9 cellular contexts compared by ENCODE assay signal in the genomic region with DNA sequence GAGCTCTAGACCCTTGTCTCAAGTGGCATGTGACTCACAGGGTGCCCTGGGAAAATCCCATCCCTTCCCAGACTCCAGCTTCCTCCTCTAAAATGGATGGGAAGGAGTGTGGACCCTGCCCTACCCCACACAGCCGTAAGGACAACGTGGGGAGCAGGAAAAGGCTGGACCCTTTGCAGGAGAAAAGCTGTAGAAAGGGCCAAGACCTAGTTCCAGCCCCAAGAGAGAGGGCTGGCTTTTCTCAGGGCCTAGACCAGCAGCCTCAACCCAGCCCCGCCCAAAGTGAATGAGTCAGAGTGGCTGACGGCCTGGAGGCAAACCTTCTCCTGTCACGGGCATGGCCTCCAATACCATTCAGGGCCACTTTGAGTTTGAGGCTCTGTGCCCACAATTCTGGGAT. TPM values are rescaled to one million over a fixed set of nuclear protein-coding genes. Genes with fewer than 3 reads are reported as not detected.
DNase-seq lines count a peak whose midpoint lies in the region; ATAC-seq and TF ChIP-seq lines count a peak whose summit lies in the region.
"Had no signal": no experiment of that assay in that cellular context is flagged by ENCODE, and none has a peak within 500 bp of the region (broad histone marks: within the 10 kb centered on the region; RNA-seq: fewer than 3 reads in every experiment).

No MANE protein-coding gene starts in this region.

- H4K20me1 ChIP-seq in PC-9 (ENCODE audit: insufficient read depth), result no peaks in the 10 kb centered on the region

- H3K27ac ChIP-seq in PC-9, result peak overlapping the region; percentile 98
- H3K27ac ChIP-seq: KMS-11 had no signal

- TSS peak; percentile 23 for BruUV-seq in PC-9 (replicated peaks; lab: Mats Ljungman, UMichigan)

- CTCF ChIA-PET in PC-9 (lab: Charles Lee), result interaction anchor here (0.6 kb wide), 1 partner anchor 17 kb away, joined by 6 read pairs; no protein-coding TSS in a partner anchor
- CTCF ChIA-PET in activated naive CD4-positive, alpha-beta T cell treated with anti-CD3 and anti-CD28 coated beads for 36 hours (lab: Charles Lee), result interaction anchor here (0.6 to 2.9 kb wide), 5 partner anchors 24 to 97 kb away, joined by 3 to 9 read pairs (median 3); no protein-coding TSS in a partner anchor

- H3K27me3 ChIP-seq in PC-9 (ENCODE audit: insufficient read depth, low read depth), result no peaks in the 10 kb centered on the region

- H3F3A ChIP-seq in PC-9 (ENCODE audit: insufficient read depth, low read depth), result peaks cover 55% of the 10 kb centered on the region

- no peaks in the 10 kb centered on the region for H3K9me2 ChIP-seq in PC-9 (ENCODE audit: insufficient read depth)

- no peaks in the 10 kb centered on the region for H3K27me3 Mint-ChIP-seq in activated naive CD4-positive, alpha-beta T cell treated with anti-CD3 and anti-CD28 coated beads for 36 hours (ENCODE audit: low read depth)

- ATAC-seq in HG02678 (IDR thresholded peaks at IDR 0.05; ENCODE audit: unreplicated experiment) (peak; percentile 58), HG03108 (IDR thresholded peaks at IDR 0.05; ENCODE audit: unreplicated experiment) (no peak)

- peak overlapping the region; percentile 36 for H3K4me3 Mint-ChIP-seq in activated naive CD4-positive, alpha-beta T cell treated with anti-CD3 and anti-CD28 coated beads for 36 hours

- H3K4me1 ChIP-seq in PC-9 (replicated peaks; ENCODE audit: insufficient read depth), result peaks cover 93% of the 10 kb centered on the region

- peak overlapping the region; percentile 95 for H3K4me2 ChIP-seq in PC-9
- H3K4me2 ChIP-seq: KMS-11 had no signal

- peak overlapping the region; percentile 25 for H3K27ac Mint-ChIP-seq in activated naive CD4-positive, alpha-beta T cell treated with anti-CD3 and anti-CD28 coated beads for 36 hours

- H3K4me3 ChIP-seq in PC-9, result peak overlapping the region; percentile 76; the same call in 1 of the 2 replicates

- POLR2A ChIA-PET in PC-9 (lab: Charles Lee; ENCODE audit: unreplicated experiment), result no interaction called here

- intact Hi-C loops in PC-9 (cut with micrococcal nuclease; ENCODE audit: unreplicated experiment), result loop anchor here (5.0 to 10.0 kb wide), 5 partner anchors 226 to 946 kb away; no protein-coding TSS in a partner anchor
- intact Hi-C loops in activated naive CD4-positive, alpha-beta T cell treated with anti-CD3 and anti-CD28 coated beads for 36 hours (cut with micrococcal nuclease), result loop anchor here (1.0 kb wide), 1 partner anchor 22 kb away; no protein-coding TSS in a partner anchor

- peaks cover 49% of the 10 kb centered on the region for H3K79me2 ChIP-seq in PC-9 (ENCODE audit: low read depth)

- TF ChIP-seq CTCF in PC-9 (conservative IDR thresholded peaks at IDR 0.05), result no peak

- H3K9me3 Mint-ChIP-seq in activated naive CD4-positive, alpha-beta T cell treated with anti-CD3 and anti-CD28 coated beads for 36 hours, result no peaks in the 10 kb centered on the region

- H2AFZ ChIP-seq in PC-9, result no peak overlapping the region

- peaks cover 10% of the 10 kb centered on the region; the same call in 1 of the 2 replicates for H3K36me3 ChIP-seq in PC-9 (ENCODE audit: low read depth)

- DNase-seq in ELF-1 (ENCODE audit: low read depth, low spot score), result peak; percentile 65
- DNase-seq in PC-9, result peak; percentile 87 to 88
- DNase-seq in activated naive CD4-positive, alpha-beta T cell treated with anti-CD3 and anti-CD28 coated beads for 36 hours, result peak; percentile 89
- peak; percentile 94 for DNase-seq in islet precursor cell
- DNase-seq in stimulated activated CD8-positive, alpha-beta memory T cell treated with anti-CD3 and anti-CD28 coated beads, Interleukin-2, amount 100 ng/mL, for 48 hours (ENCODE audit: low read depth in 2 of 2), result peak; percentile 56 to 62
- DNase-seq in OCI-M2 (lab: John Stamatoyannopoulos, UW; ENCODE audit: unreplicated experiment), result no peak

- no peaks in the 10 kb centered on the region for H3K36me3 Mint-ChIP-seq in activated naive CD4-positive, alpha-beta T cell treated with anti-CD3 and anti-CD28 coated beads for 36 hours (ENCODE audit: low read depth)

- peaks cover 50% of the 10 kb centered on the region for H3K4me1 Mint-ChIP-seq in activated naive CD4-positive, alpha-beta T cell treated with anti-CD3 and anti-CD28 coated beads for 36 hours (ENCODE audit: low read depth)

- H3K9me3 ChIP-seq in PC-9 (ENCODE audit: insufficient read depth, low read depth), result no peaks in the 10 kb centered on the region

RNA-seq across cellular contexts. Expression of a gene that starts 1.1 kb away (rescaled TPM):
- total RNA-seq in PC-9 (2021), result 90.0 and 142 TPM in 2 replicates
- total RNA-seq in activated naive CD4-positive, alpha-beta T cell treated with anti-CD3 and anti-CD28 coated beads for 36 hours, result 10 to 100 TPM; 11.8 to 13.0 TPM

RNA-seq across cellular contexts. Expression of a gene that starts 24.1 kb away (rescaled TPM):
- total RNA-seq in PC-9 (2021), result 2.4 and 4.9 TPM in 2 replicates
- total RNA-seq in activated naive CD4-positive, alpha-beta T cell treated with anti-CD3 and anti-CD28 coated beads for 36 hours, result 100 to 1,000 TPM; 138 to 139 TPM

RNA-seq across cellular contexts. Expression of a gene that starts 53.5 kb away (rescaled TPM):
- total RNA-seq in PC-9 (2021), result not detected in 2 replicates
- total RNA-seq in activated naive CD4-positive, alpha-beta T cell treated with anti-CD3 and anti-CD28 coated beads for 36 hours, result 1 to 10 TPM; 6.7 to 8.0 TPM

Comparison
In these comparisons a context has a peak if more than half of its experiments do, and no peak if none do; other contexts are left out.
1. RNA of a gene that starts 24.1 kb away (total RNA-seq): 138 to 139 TPM in activated naive CD4-positive, alpha-beta T cell treated with anti-CD3 and anti-CD28 coated beads for 36 hours; 2.4 to 4.9 TPM in PC-9; every median in the first group is over 10 times any median in the second.